ENCODE assay signal across 22 cellular contexts in genomic region chr14:22901799-22902198, GRCh38. TPM values are rescaled to one million over a fixed set of nuclear protein-coding genes. Genes with fewer than 3 reads are reported as not detected.
DNase-seq lines count a peak whose midpoint lies in the region; ATAC-seq, FAIRE-seq and TF ChIP-seq lines count a peak whose summit lies in the region.
"Had no signal": no experiment of that assay in that cellular context is flagged by ENCODE, and none has a peak within 500 bp of the region (broad histone marks: within the 10 kb centered on the region; RNA-seq: fewer than 3 reads in every experiment).

No MANE protein-coding gene starts in this region.

- H3K4me1 Mint-ChIP-seq in activated CD8-positive, alpha-beta memory T cell treated with anti-CD3 and anti-CD28 coated beads, Interleukin-2, amount 10 ng/mL, durations not matched to agents 7 days and 5 days: peaks cover 18% of the 10 kb centered on the region
- peaks cover 5 to 15% (median 5%) of the 10 kb centered on the region in 4 donors for H3K4me1 Mint-ChIP-seq in CD4-positive, alpha-beta memory T cell
- peaks cover 26% of the 10 kb centered on the region for H3K4me1 Mint-ChIP-seq in astrocyte (ENCODE audit: low read depth, unreplicated experiment)

- no peaks in the 10 kb centered on the region for H4K20me1 ChIP-seq in astrocyte (ENCODE audit: insufficient read depth, low read length)
- no peaks in the 10 kb centered on the region for H4K20me1 ChIP-seq in osteoblast (ENCODE audit: insufficient read depth, low read length)

- no peak overlapping the region for H3K4me3 ChIP-seq in CD4-positive, alpha-beta memory T cell (ENCODE audit: low read length in 2 of 2)
- H3K4me3 ChIP-seq in astrocyte (ENCODE audit: insufficient read depth, low read depth, low read length): no peak overlapping the region
- no peak overlapping the region for H3K4me3 ChIP-seq in osteoblast (ENCODE audit: insufficient read depth, low read length)

- no peak for FAIRE-seq in astrocyte (lab: Jason Lieb, UNC)
- FAIRE-seq: A204.1, GM12892, GM18507, H1 had no signal

- H2AFZ ChIP-seq in astrocyte (ENCODE audit: low read depth, low read length): no peak overlapping the region
- H2AFZ ChIP-seq in osteoblast (ENCODE audit: low read length): no peak overlapping the region

- H3K9me3 Mint-ChIP-seq in activated CD8-positive, alpha-beta memory T cell treated with anti-CD3 and anti-CD28 coated beads, Interleukin-2, amount 10 ng/mL, durations not matched to agents 7 days and 5 days (ENCODE audit: low read depth): no peaks in the 10 kb centered on the region
- no peaks in the 10 kb centered on the region for H3K9me3 Mint-ChIP-seq in CD4-positive, alpha-beta memory T cell
- H3K9me3 Mint-ChIP-seq in astrocyte (ENCODE audit: unreplicated experiment): no peaks in the 10 kb centered on the region
- H3K9me3 Mint-ChIP-seq: IgD-negative memory B cell had no signal

- peak overlapping the region; percentile 20 for H3K27ac Mint-ChIP-seq in activated CD8-positive, alpha-beta memory T cell treated with anti-CD3 and anti-CD28 coated beads, Interleukin-2, amount 10 ng/mL, durations not matched to agents 7 days and 5 days
- peak overlapping the region in 4 of 7 donors; percentile 46 to 72 (median 58) for H3K27ac Mint-ChIP-seq in CD4-positive, alpha-beta memory T cell
- no peak overlapping the region for H3K27ac Mint-ChIP-seq in astrocyte (ENCODE audit: unreplicated experiment)

- peaks cover 48% of the 10 kb centered on the region for H3K36me3 Mint-ChIP-seq in activated CD8-positive, alpha-beta memory T cell treated with anti-CD3 and anti-CD28 coated beads, Interleukin-2, amount 10 ng/mL, durations not matched to agents 7 days and 5 days
- peaks cover 50 to 57% of the 10 kb centered on the region in 2 donors for H3K36me3 Mint-ChIP-seq in CD4-positive, alpha-beta memory T cell
- H3K36me3 Mint-ChIP-seq in astrocyte (ENCODE audit: low read depth, unreplicated experiment): peaks cover 20% of the 10 kb centered on the region

- TF ChIP-seq CTCF in astrocyte (IDR thresholded peaks at IDR 0.05; ENCODE audit: insufficient read depth, low read depth, low read length) (no peak), osteoblast (IDR thresholded peaks at IDR 0.05; ENCODE audit: extremely low read depth, low read depth, low read length) (no peak), GM13976 (IDR thresholded peaks at IDR 0.05; ENCODE audit: borderline replicate concordance, control extremely low read depth, extremely low read depth, insufficient read depth, missing control alignments) (no peak)

- CTCF ChIA-PET in activated CD8-positive, alpha-beta memory T cell treated with anti-CD3 and anti-CD28 coated beads, Interleukin-2, amount 10 ng/mL, durations not matched to agents 7 days and 5 days (lab: Charles Lee): interaction anchor here (1.0 to 6.7 kb wide), 14 partner anchors 9 to 341 kb away, joined by 3 to 68 read pairs (median 6); partner anchors contain the start of genes LRP10 and RBM23
- CTCF ChIA-PET in CD4-positive, alpha-beta memory T cell (lab: Charles Lee; ENCODE audit: partially characterized antibody): interaction anchor here (0.9 to 9.0 kb wide), 15 partner anchors 9 to 345 kb away, joined by 4 to 123 read pairs (median 13); partner anchors contain the start of genes HAUS4, LRP10, PRMT5 and RBM23

- ATAC-seq in activated CD8-positive, alpha-beta memory T cell treated with anti-CD3 and anti-CD28 coated beads, Interleukin-2, amount 10 ng/mL, durations not matched to agents 7 days and 5 days: no peak
- no peak for ATAC-seq in HG03280 (IDR thresholded peaks at IDR 0.05; ENCODE audit: unreplicated experiment)
- ATAC-seq: Panc1 had no signal

- no peak for DNase-seq in activated CD8-positive, alpha-beta memory T cell treated with anti-CD3 and anti-CD28 coated beads, Interleukin-2, amount 10 ng/mL, durations not matched to agents 7 days and 5 days
- no peak for DNase-seq in activated CD8-positive, alpha-beta memory T cell treated with anti-CD3 and anti-CD28 coated beads, Interleukin-2, amount 50 U/mL, for 4 hours
- no peak for DNase-seq in CD4-positive, alpha-beta memory T cell
- DNase-seq in astrocyte (ENCODE audit: low read depth): no peak
- peak; percentile 37 for DNase-seq in osteoblast (ENCODE audit: insufficient read length, low spot score, missing footprints)
- DNase-seq in GM13976 (ENCODE audit: low spot score): no peak
- DNase-seq: DMS 273 treated with DMSO at 0.1 percent for 48 hours, NCI-H1694, NCI-H2081, NCI-H2171, NCI-H345, NCI-H524, NCI-H82 had no signal

- H3K36me3 ChIP-seq in CD4-positive, alpha-beta memory T cell (ENCODE audit: insufficient read depth, low read length): peaks cover 57% of the 10 kb centered on the region
- H3K36me3 ChIP-seq in astrocyte (ENCODE audit: insufficient read depth, low read length) (peaks cover 46% of the 10 kb centered on the region), osteoblast (ENCODE audit: insufficient read depth, low read length) (peaks cover 60% of the 10 kb centered on the region)

- no peaks in the 10 kb centered on the region for H3K27me3 ChIP-seq in CD4-positive, alpha-beta memory T cell (ENCODE audit: insufficient read depth, low read length)
- H3K27me3 ChIP-seq in astrocyte (ENCODE audit: insufficient read depth, low read length): no peaks in the 10 kb centered on the region
- H3K27me3 ChIP-seq in osteoblast (ENCODE audit: insufficient read depth, low read length): no peaks in the 10 kb centered on the region

- H3K4me2 ChIP-seq in astrocyte (ENCODE audit: low read length) (no peak overlapping the region), osteoblast (ENCODE audit: insufficient read depth, low read length) (no peak overlapping the region)

- peaks cover 4% of the 10 kb centered on the region for H3K4me1 ChIP-seq in CD4-positive, alpha-beta memory T cell (ENCODE audit: insufficient read depth, low read length)
- H3K4me1 ChIP-seq in astrocyte (ENCODE audit: insufficient read depth, low read length) (peaks cover 15% of the 10 kb centered on the region), osteoblast (ENCODE audit: insufficient read depth, low read length) (peaks cover 24% of the 10 kb centered on the region)

- intact Hi-C loops in CD4-positive, alpha-beta memory T cell (cut with micrococcal nuclease): no loop called here

- POLR2A ChIA-PET in CD4-positive, alpha-beta memory T cell (lab: Charles Lee; ENCODE audit: partially characterized antibody): interaction anchor here (1.1 to 3.3 kb wide), 4 partner anchors 18 to 135 kb away, joined by 4 to 34 read pairs (median 6); partner anchors contain the start of genes LRP10 and OXA1L

- no peaks in the 10 kb centered on the region for H3K9me3 ChIP-seq in CD4-positive, alpha-beta memory T cell (ENCODE audit: control insufficient read depth in 1 of 2, low read length in 2 of 2)
- H3K9me3 ChIP-seq in astrocyte (ENCODE audit: insufficient read depth, low read depth, low read length): no peaks in the 10 kb centered on the region
- no peaks in the 10 kb centered on the region for H3K9me3 ChIP-seq in osteoblast (ENCODE audit: low read depth, low read length)

- H3K79me2 ChIP-seq in astrocyte (ENCODE audit: insufficient read depth, low read length) (no peaks in the 10 kb centered on the region), osteoblast (ENCODE audit: insufficient read depth, low read length) (no peaks in the 10 kb centered on the region)

- H3K9ac ChIP-seq in astrocyte (ENCODE audit: low read length): no peak overlapping the region

- H3K27ac ChIP-seq in CD4-positive, alpha-beta memory T cell (ENCODE audit: low read depth, low read length): no peak overlapping the region
- H3K27ac ChIP-seq in astrocyte (ENCODE audit: low read depth, low read length) (no peak overlapping the region), osteoblast (ENCODE audit: low read depth, low read length) (no peak overlapping the region)
- H3K27ac ChIP-seq: C4-2B had no signal

- H3K27me3 Mint-ChIP-seq in activated CD8-positive, alpha-beta memory T cell treated with anti-CD3 and anti-CD28 coated beads, Interleukin-2, amount 10 ng/mL, durations not matched to agents 7 days and 5 days: no peaks in the 10 kb centered on the region
- no peaks in the 10 kb centered on the region for H3K27me3 Mint-ChIP-seq in CD4-positive, alpha-beta memory T cell
- no peaks in the 10 kb centered on the region for H3K27me3 Mint-ChIP-seq in astrocyte (ENCODE audit: low read depth, unreplicated experiment)
- H3K27me3 Mint-ChIP-seq: IgD-negative memory B cell had no signal

- in situ Hi-C loops in GM13976 (cut with MboI; ENCODE audit: low sequenced_read_pairs, unreplicated experiment): no loop called here

- H3K4me3 Mint-ChIP-seq in activated CD8-positive, alpha-beta memory T cell treated with anti-CD3 and anti-CD28 coated beads, Interleukin-2, amount 10 ng/mL, durations not matched to agents 7 days and 5 days: no peak overlapping the region
- no peak overlapping the region for H3K4me3 Mint-ChIP-seq in CD4-positive, alpha-beta memory T cell
- H3K4me3 Mint-ChIP-seq in astrocyte (ENCODE audit: unreplicated experiment): peak overlapping the region; percentile 17
- H3K4me3 Mint-ChIP-seq: IgD-negative memory B cell had no signal

RNA-seq across cellular contexts. Expression of gene RBM23, which starts 17.1 kb away (rescaled TPM):
- total RNA-seq in activated CD8-positive, alpha-beta memory T cell treated with anti-CD3 and anti-CD28 coated beads, Interleukin-2, amount 10 ng/mL, durations not matched to agents 7 days and 5 days: 10 to 100 TPM; 82.9 to 96.7 TPM
- total RNA-seq in CD4-positive, alpha-beta memory T cell: 100 to 1,000 TPM; 119 to 123 TPM
- 10 to 100 TPM; 57.1 to 58.3 TPM for polyA plus RNA-seq in CD4-positive, alpha-beta memory T cell
- total RNA-seq in astrocyte (43.9 and 49.3 TPM in 2 replicates), osteoblast (79.0 and 98.1 TPM in 2 replicates)

RNA-seq across cellular contexts. Expression of gene REM2, which starts 18.8 kb away (rescaled TPM):
- total RNA-seq in activated CD8-positive, alpha-beta memory T cell treated with anti-CD3 and anti-CD28 coated beads, Interleukin-2, amount 10 ng/mL, durations not matched to agents 7 days and 5 days: under 1 TPM; 0.26 to 0.93 TPM
- total RNA-seq in CD4-positive, alpha-beta memory T cell: 1 to 10 TPM; 4.4 to 4.6 TPM
- polyA plus RNA-seq in CD4-positive, alpha-beta memory T cell: 1 to 10 TPM in 1 of 2 donors, under 1 TPM in 1; 0.55 to 1.5 TPM
- 0.48 and 0.79 TPM in 2 replicates for total RNA-seq in astrocyte
- total RNA-seq in osteoblast: 0.29 and 0.36 TPM in 2 replicates
- total RNA-seq: G401 had no signal

RNA-seq across cellular contexts. Expression of gene PRMT5, which starts 27.4 kb away (rescaled TPM):
- total RNA-seq in activated CD8-positive, alpha-beta memory T cell treated with anti-CD3 and anti-CD28 coated beads, Interleukin-2, amount 10 ng/mL, durations not matched to agents 7 days and 5 days: 10 to 100 TPM; 49.2 to 84.0 TPM
- total RNA-seq in CD4-positive, alpha-beta memory T cell: 10 to 100 TPM; 25.8 to 30.5 TPM
- 10 to 100 TPM; 50.6 to 65.1 TPM for polyA plus RNA-seq in CD4-positive, alpha-beta memory T cell
- 84.2 and 91.6 TPM in 2 replicates for total RNA-seq in astrocyte
- 49.2 and 56.3 TPM in 2 replicates for total RNA-seq in osteoblast

RNA-seq across cellular contexts. Expression of gene LRP10, which starts 30.3 kb away (rescaled TPM):
- 10 to 100 TPM; 59.0 to 60.1 TPM for total RNA-seq in activated CD8-positive, alpha-beta memory T cell treated with anti-CD3 and anti-CD28 coated beads, Interleukin-2, amount 10 ng/mL, durations not matched to agents 7 days and 5 days
- 10 to 100 TPM; 93.1 to 98.1 TPM for total RNA-seq in CD4-positive, alpha-beta memory T cell
- polyA plus RNA-seq in CD4-positive, alpha-beta memory T cell: 100 to 1,000 TPM in 1 of 2 donors, 10 to 100 TPM in 1; 92.0 to 118 TPM
- total RNA-seq in astrocyte: 142 and 157 TPM in 2 replicates
- total RNA-seq in osteoblast: 147 and 164 TPM in 2 replicates

RNA-seq across cellular contexts. Expression of gene HAUS4, which starts 55.1 kb away (rescaled TPM):
- total RNA-seq in activated CD8-positive, alpha-beta memory T cell treated with anti-CD3 and anti-CD28 coated beads, Interleukin-2, amount 10 ng/mL, durations not matched to agents 7 days and 5 days: 10 to 100 TPM; 57.0 to 77.9 TPM
- 10 to 100 TPM; 32.6 to 35.7 TPM for total RNA-seq in CD4-positive, alpha-beta memory T cell
- 10 to 100 TPM; 29.1 to 31.3 TPM for polyA plus RNA-seq in CD4-positive, alpha-beta memory T cell
- total RNA-seq in astrocyte (6.6 and 10.4 TPM in 2 replicates), osteoblast (43.4 and 46.9 TPM in 2 replicates)
